13 cellular contexts compared by ENCODE assay signal in genomic region chr14:105025429-105025828, GRCh38. TPM values are rescaled to one million over a fixed set of nuclear protein-coding genes. Genes with fewer than 3 reads are reported as not detected.
DNase-seq lines count a peak whose midpoint lies in the region; ATAC-seq and TF ChIP-seq lines count a peak whose summit lies in the region.
"Had no signal": no experiment of that assay in that cellular context is flagged by ENCODE, and none has a peak within 500 bp of the region (broad histone marks: within the 10 kb centered on the region; RNA-seq: fewer than 3 reads in every experiment).

No MANE protein-coding gene starts in this region.

- intact Hi-C loops in PC-9 (cut with micrococcal nuclease; ENCODE audit: unreplicated experiment): no loop called here

- H3K27me3 Mint-ChIP-seq in activated CD8-positive, alpha-beta memory T cell treated with anti-CD3 and anti-CD28 coated beads, Interleukin-2, amount 10 ng/mL, durations not matched to agents 7 days and 5 days: no peaks in the 10 kb centered on the region
- H3K27me3 Mint-ChIP-seq in chondrocyte (ENCODE audit: low read depth): no peaks in the 10 kb centered on the region

- H3K36me3 Mint-ChIP-seq in activated CD8-positive, alpha-beta memory T cell treated with anti-CD3 and anti-CD28 coated beads, Interleukin-2, amount 10 ng/mL, durations not matched to agents 7 days and 5 days: peaks cover 10% of the 10 kb centered on the region
- no peaks in the 10 kb centered on the region for H3K36me3 Mint-ChIP-seq in chondrocyte (ENCODE audit: low read depth)

- peak overlapping the region; percentile 95 for H3K27ac ChIP-seq in PC-9
- H3K27ac ChIP-seq: gastrocnemius medialis had no signal

- TF ChIP-seq CTCF in PC-9 (conservative IDR thresholded peaks at IDR 0.05) (no peak), chondrocyte (IDR thresholded peaks at IDR 0.05) (no peak)

- no peaks in the 10 kb centered on the region for H3K9me2 ChIP-seq in PC-9 (ENCODE audit: insufficient read depth)

- H3K9me3 ChIP-seq in PC-9 (ENCODE audit: insufficient read depth, low read depth) (no peaks in the 10 kb centered on the region), skeletal muscle satellite cell (replicated peaks; ENCODE audit: low read length) (no peaks in the 10 kb centered on the region)
- H3K9me3 ChIP-seq: gastrocnemius medialis had no signal

- no peak for DNase-seq in activated CD8-positive, alpha-beta memory T cell treated with anti-CD3 and anti-CD28 coated beads, Interleukin-2, amount 10 ng/mL, durations not matched to agents 7 days and 5 days
- no peak for DNase-seq in activated CD8-positive, alpha-beta memory T cell treated with anti-CD3 and anti-CD28 coated beads, Interleukin-2, amount 50 U/mL, for 4 hours
- DNase-seq in PC-9: no peak
- no peak for DNase-seq in chondrocyte (ENCODE audit: low spot score)
- DNase-seq in LoVo (ENCODE audit: low spot score): no peak
- DNase-seq: DMS153, gastrocnemius medialis, NCI-H1930, Right ventricle myocardium superior, small intestine had no signal

- CTCF ChIA-PET in activated CD8-positive, alpha-beta memory T cell treated with anti-CD3 and anti-CD28 coated beads, Interleukin-2, amount 10 ng/mL, durations not matched to agents 7 days and 5 days (lab: Charles Lee): interaction anchor here (0.9 to 4.4 kb wide), 7 partner anchors 10 to 65 kb away, joined by 3 to 39 read pairs (median 3); partner anchors contain the start of gene GPR132
- CTCF ChIA-PET in PC-9 (lab: Charles Lee): no interaction called here

- no peak for ATAC-seq in activated CD8-positive, alpha-beta memory T cell treated with anti-CD3 and anti-CD28 coated beads, Interleukin-2, amount 10 ng/mL, durations not matched to agents 7 days and 5 days
- ATAC-seq in HG03097 (IDR thresholded peaks at IDR 0.05; ENCODE audit: low FRiP score, unreplicated experiment): no peak
- ATAC-seq in GM21717 (IDR thresholded peaks at IDR 0.05; ENCODE audit: unreplicated experiment): no peak
- ATAC-seq: gastrocnemius medialis had no signal

- H3K4me1 Mint-ChIP-seq in activated CD8-positive, alpha-beta memory T cell treated with anti-CD3 and anti-CD28 coated beads, Interleukin-2, amount 10 ng/mL, durations not matched to agents 7 days and 5 days: peaks cover 47% of the 10 kb centered on the region
- H3K4me1 Mint-ChIP-seq in chondrocyte (ENCODE audit: low read depth): peaks cover 73% of the 10 kb centered on the region

- no peaks in the 10 kb centered on the region for H4K20me1 ChIP-seq in PC-9 (ENCODE audit: insufficient read depth)

- BruUV-seq in PC-9 (replicated peaks; lab: Mats Ljungman, UMichigan): no TSS peak

- no peak overlapping the region for H3K4me3 ChIP-seq in PC-9
- H3K4me3 ChIP-seq in skeletal muscle satellite cell (ENCODE audit: low read length): no peak overlapping the region
- H3K4me3 ChIP-seq: gastrocnemius medialis had no signal

- H3K4me1 ChIP-seq in PC-9 (replicated peaks; ENCODE audit: insufficient read depth): peaks cover 57% of the 10 kb centered on the region
- H3K4me1 ChIP-seq in skeletal muscle satellite cell (ENCODE audit: control insufficient read depth, insufficient read depth, low read length): peaks cover 69% of the 10 kb centered on the region

- H3K27ac Mint-ChIP-seq in activated CD8-positive, alpha-beta memory T cell treated with anti-CD3 and anti-CD28 coated beads, Interleukin-2, amount 10 ng/mL, durations not matched to agents 7 days and 5 days: peak overlapping the region; percentile 92
- H3K27ac Mint-ChIP-seq in chondrocyte (ENCODE audit: unreplicated experiment): peak overlapping the region; percentile 98

- peaks cover 55% of the 10 kb centered on the region for H3F3A ChIP-seq in PC-9 (ENCODE audit: insufficient read depth, low read depth)

- peak overlapping the region; percentile 38 for H3K4me2 ChIP-seq in PC-9
- no peak overlapping the region for H3K4me2 ChIP-seq in skeletal muscle satellite cell (ENCODE audit: low read length)

- peaks cover 4% of the 10 kb centered on the region; the same call in 1 of the 2 replicates for H3K36me3 ChIP-seq in PC-9 (ENCODE audit: low read depth)
- H3K36me3 ChIP-seq in skeletal muscle satellite cell (ENCODE audit: insufficient read depth, low read length): no peaks in the 10 kb centered on the region
- H3K36me3 ChIP-seq: gastrocnemius medialis had no signal

- no peak overlapping the region for H2AFZ ChIP-seq in PC-9

- H3K9ac ChIP-seq in skeletal muscle satellite cell (ENCODE audit: low read depth, low read length): peak overlapping the region; percentile 29

- H3K4me3 Mint-ChIP-seq in activated CD8-positive, alpha-beta memory T cell treated with anti-CD3 and anti-CD28 coated beads, Interleukin-2, amount 10 ng/mL, durations not matched to agents 7 days and 5 days: no peak overlapping the region
- no peak overlapping the region for H3K4me3 Mint-ChIP-seq in chondrocyte (ENCODE audit: unreplicated experiment)

- peaks cover 19% of the 10 kb centered on the region for H3K79me2 ChIP-seq in PC-9 (ENCODE audit: low read depth)

- POLR2A ChIA-PET in PC-9 (lab: Charles Lee; ENCODE audit: unreplicated experiment): no interaction called here

- no peaks in the 10 kb centered on the region for H3K9me3 Mint-ChIP-seq in activated CD8-positive, alpha-beta memory T cell treated with anti-CD3 and anti-CD28 coated beads, Interleukin-2, amount 10 ng/mL, durations not matched to agents 7 days and 5 days (ENCODE audit: low read depth)
- no peaks in the 10 kb centered on the region for H3K9me3 Mint-ChIP-seq in chondrocyte (ENCODE audit: low read depth)

- H3K27me3 ChIP-seq in PC-9 (ENCODE audit: insufficient read depth, low read depth): no peaks in the 10 kb centered on the region
- no peaks in the 10 kb centered on the region for H3K27me3 ChIP-seq in skeletal muscle satellite cell (ENCODE audit: control insufficient read depth, insufficient read depth, low read length)

RNA-seq across cellular contexts. Expression of gene CDCA4, which starts 4.5 kb away (rescaled TPM):
- 10 to 100 TPM; 70.8 to 77.8 TPM for total RNA-seq in activated CD8-positive, alpha-beta memory T cell treated with anti-CD3 and anti-CD28 coated beads, Interleukin-2, amount 10 ng/mL, durations not matched to agents 7 days and 5 days
- total RNA-seq in PC-9 (2021) (24.9 and 27.7 TPM in 2 replicates), chondrocyte (15.6 to 18.8 TPM (median 18.0 TPM) in 3 replicates)
- 31.5 and 33.2 TPM in 2 replicates for total RNA-seq in skeletal muscle satellite cell (2012; rRNA removed)

RNA-seq across cellular contexts. Expression of gene GPR132, which starts 39.8 kb away (rescaled TPM):
- 10 to 100 TPM; 47.4 to 49.4 TPM for total RNA-seq in activated CD8-positive, alpha-beta memory T cell treated with anti-CD3 and anti-CD28 coated beads, Interleukin-2, amount 10 ng/mL, durations not matched to agents 7 days and 5 days
- 0.98 TPM in 1 of 2 replicates, not detected in the other for total RNA-seq in PC-9 (2021)
- 0.23 to 0.48 TPM (median 0.30 TPM) in 3 replicates for total RNA-seq in chondrocyte
- under 0.01 TPM in 1 of 2 replicates, not detected in the other for total RNA-seq in skeletal muscle satellite cell (2012; rRNA removed)

RNA-seq across cellular contexts. Expression of gene CLBA1, which starts 39.8 kb away (rescaled TPM):
- under 1 TPM; 0.56 to 0.67 TPM for total RNA-seq in activated CD8-positive, alpha-beta memory T cell treated with anti-CD3 and anti-CD28 coated beads, Interleukin-2, amount 10 ng/mL, durations not matched to agents 7 days and 5 days
- total RNA-seq in PC-9 (2021): 12.5 and 12.6 TPM in 2 replicates
- total RNA-seq in chondrocyte: 6.0 to 6.3 TPM (median 6.3 TPM) in 3 replicates
- 9.2 and 10.4 TPM in 2 replicates for total RNA-seq in skeletal muscle satellite cell (2012; rRNA removed)

RNA-seq across cellular contexts. Expression of gene AHNAK2, which starts 47.3 kb away (rescaled TPM):
- not detected for total RNA-seq in activated CD8-positive, alpha-beta memory T cell treated with anti-CD3 and anti-CD28 coated beads, Interleukin-2, amount 10 ng/mL, durations not matched to agents 7 days and 5 days
- total RNA-seq in PC-9 (2021) (30.8 and 38.9 TPM in 2 replicates), chondrocyte (271 to 361 TPM (median 274 TPM) in 3 replicates)
- 109 and 127 TPM in 2 replicates for total RNA-seq in skeletal muscle satellite cell (2012; rRNA removed)

Comparison
In these comparisons a context has a peak if more than half of its experiments do, and no peak if none do; other contexts are left out.
1. RNA of gene GPR132, which starts 39.8 kb away (total RNA-seq): 47.4 to 49.4 TPM in activated CD8-positive, alpha-beta memory T cell treated with anti-CD3 and anti-CD28 coated beads, Interleukin-2, amount 10 ng/mL, durations not matched to agents 7 days and 5 days; 0.23 to 0.48 TPM in chondrocyte and 0.98 TPM in PC-9; every median in the first group is over 10 times any median in the second.